Comparison of ENCODE assay signal across 19 cellular contexts in the genomic region with DNA sequence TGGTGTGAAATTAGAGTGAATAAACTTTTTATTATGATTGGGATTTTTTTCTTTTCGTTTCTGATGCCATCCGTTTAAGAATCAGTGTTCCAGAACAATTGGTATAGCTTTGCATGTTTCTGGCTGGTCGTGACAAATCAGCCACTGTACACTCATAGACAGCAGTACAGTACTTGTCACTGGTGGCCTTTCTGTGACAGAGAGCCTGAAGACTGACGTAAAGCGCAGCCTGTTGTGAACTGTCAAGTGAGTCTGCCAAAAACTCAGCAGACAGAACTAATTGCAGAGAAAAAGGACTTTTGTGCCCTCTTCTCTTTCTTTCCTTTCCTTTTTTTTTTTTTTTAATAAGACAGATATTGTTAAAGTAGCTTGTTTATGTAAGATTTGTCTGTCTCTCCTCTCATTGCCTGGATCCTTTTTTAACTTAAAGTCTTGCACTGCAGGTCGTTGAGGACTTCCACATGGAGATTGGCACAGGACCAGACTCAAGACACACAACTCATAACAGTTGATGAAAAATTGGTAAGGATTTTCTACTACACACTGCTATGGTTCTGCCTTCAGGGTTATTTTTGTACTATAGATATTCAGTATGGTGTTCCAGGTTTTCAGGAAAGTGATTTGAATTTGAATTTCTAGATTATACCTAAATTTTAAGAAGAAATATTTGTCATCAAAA. TPM values are rescaled to one million over a fixed set of nuclear protein-coding genes. Genes with fewer than 3 reads are reported as not detected.
DNase-seq lines count a peak whose midpoint lies in the region; ATAC-seq and TF ChIP-seq lines count a peak whose summit lies in the region.
"Had no signal": no experiment of that assay in that cellular context is flagged by ENCODE, and none has a peak within 500 bp of the region (broad histone marks: within the 10 kb centered on the region; RNA-seq: fewer than 3 reads in every experiment).

No MANE protein-coding gene starts in this region.

- H2AFZ ChIP-seq in PC-3 (ENCODE audit: low read length), result no peak overlapping the region

- peaks cover 31% of the 10 kb centered on the region for H3K4me1 ChIP-seq in PC-3 (ENCODE audit: insufficient read depth, low read length)

- BruUV-seq in PC-3 (replicated peaks; lab: Mats Ljungman, UMichigan), result no TSS peak

- H3K27me3 Mint-ChIP-seq in activated T-helper 17 cell treated with anti-CD3 and anti-CD28 coated beads, Interleukin-2, amount 50 U/mL, for 72 hours, result no peaks in the 10 kb centered on the region
- H3K27me3 Mint-ChIP-seq: natural killer cell treated with Interleukin-12 subunit alpha and Interleukin-12 subunit beta and Interleukin-15 and Interleukin-18, amount 100 ng/mL, for 72 hours had no signal

- no peaks in the 10 kb centered on the region for H3K9me2 ChIP-seq in PC-3 (replicated peaks; ENCODE audit: low read length)

- no peaks in the 10 kb centered on the region for H3K27me3 ChIP-seq in PC-3 (ENCODE audit: low read length)
- H3K27me3 ChIP-seq: esophagus squamous epithelium had no signal

- no peak overlapping the region for H3K4me3 ChIP-seq in PC-3 (ENCODE audit: low read length)
- H3K4me3 ChIP-seq: esophagus squamous epithelium, lung, thoracic aorta had no signal

- H3K4me2 ChIP-seq in PC-3 (ENCODE audit: low read length), result peak overlapping the region; percentile 10; the same call in 1 of the 2 replicates

- no peaks in the 10 kb centered on the region for H4K20me1 ChIP-seq in PC-3 (ENCODE audit: low read length)

- H3K36me3 ChIP-seq in PC-3 (ENCODE audit: low read depth, low read length), result peaks cover 3% of the 10 kb centered on the region; the same call in 1 of the 2 replicates

- H3K9me3 ChIP-seq in PC-3 (ENCODE audit: low read length), result no peaks in the 10 kb centered on the region
- H3K9me3 ChIP-seq: esophagus squamous epithelium, thoracic aorta had no signal

- no peak overlapping the region for H3K27ac Mint-ChIP-seq in activated T-helper 17 cell treated with anti-CD3 and anti-CD28 coated beads, Interleukin-2, amount 50 U/mL, for 72 hours
- H3K27ac Mint-ChIP-seq: activated T-helper 1 cell treated with anti-CD3 and anti-CD28 coated beads, Interleukin-12 subunit alpha, Interleukin-12 subunit beta, Interleukin-2, Interleukin-4 antibody, amounts not matched to agents 30 ng/mL and 10 ng/mL and 1 ng/mL, durations not matched to agents 14 hours and 24 hours and 36 hours; natural killer cell treated with Interleukin-12 subunit alpha and Interleukin-12 subunit beta and Interleukin-15 and Interleukin-18, amount 100 ng/mL, for 72 hours had no signal

- ATAC-seq in PC-3, result no peak
- ATAC-seq in activated T-helper 17 cell treated with anti-CD3 and anti-CD28 coated beads, Interleukin-2, amount 50 U/mL, for 72 hours (replicated peaks), result no peak
- ATAC-seq in HG03175 (IDR thresholded peaks at IDR 0.05; ENCODE audit: unreplicated experiment), result no peak
- ATAC-seq in GM18873 (IDR thresholded peaks at IDR 0.05; ENCODE audit: low FRiP score, unreplicated experiment), result no peak
- ATAC-seq: natural killer cell treated with Interleukin-12 subunit alpha and Interleukin-12 subunit beta and Interleukin-15 and Interleukin-18, amount 100 ng/mL, for 72 hours had no signal

- no peak overlapping the region for H3K9ac ChIP-seq in PC-3 (ENCODE audit: low read length)

- intact Hi-C loops in PC-3 (cut with micrococcal nuclease), result loop anchor here (5.0 to 10.0 kb wide), 3 partner anchors 41 to 248 kb away; partner anchors contain the start of gene NDUFS4

- no peaks in the 10 kb centered on the region for H3K9me3 Mint-ChIP-seq in activated T-helper 17 cell treated with anti-CD3 and anti-CD28 coated beads, Interleukin-2, amount 50 U/mL, for 72 hours
- H3K9me3 Mint-ChIP-seq: activated T-helper 1 cell treated with anti-CD3 and anti-CD28 coated beads, Interleukin-12 subunit alpha, Interleukin-12 subunit beta, Interleukin-2, Interleukin-4 antibody, amounts not matched to agents 30 ng/mL and 10 ng/mL and 1 ng/mL, durations not matched to agents 14 hours and 24 hours and 36 hours; natural killer cell treated with Interleukin-12 subunit alpha and Interleukin-12 subunit beta and Interleukin-15 and Interleukin-18, amount 100 ng/mL, for 72 hours had no signal

- DNase-seq in AG20443 (ENCODE audit: low spot score) (peak; percentile 17), PC-3 (no peak), fibroblast of peridontal ligament (ENCODE audit: extremely low read depth) (peak; percentile 40), medulla oblongata (ENCODE audit: extremely low spot score) (peak; percentile 79), NCI-H1417 treated with DMSO at 0.1 percent for 48 hours (lab: John Stamatoyannopoulos, UW) (no peak)
- DNase-seq: dermis blood vessel endothelial cell, DMS53, esophagus squamous epithelium, Karpas-422, NCI-H510A treated with DMSO at 0.1 percent for 48 hours, retina, SW 1271 had no signal

- peaks cover 38% of the 10 kb centered on the region for H3K79me2 ChIP-seq in PC-3 (ENCODE audit: low read length)

- TF ChIP-seq CTCF in PC-3 (conservative IDR thresholded peaks at IDR 0.05; ENCODE audit: low read depth, low read length), result no peak

- POLR2A ChIA-PET in PC-3 (lab: Charles Lee; ENCODE audit: unreplicated experiment), result no interaction called here

- H3F3A ChIP-seq in PC-3 (ENCODE audit: low read length, unreplicated experiment), result no peaks in the 10 kb centered on the region

- H3K4me3 Mint-ChIP-seq in activated T-helper 17 cell treated with anti-CD3 and anti-CD28 coated beads, Interleukin-2, amount 50 U/mL, for 72 hours, result no peak overlapping the region
- H3K4me3 Mint-ChIP-seq: activated T-helper 1 cell treated with anti-CD3 and anti-CD28 coated beads, Interleukin-12 subunit alpha, Interleukin-12 subunit beta, Interleukin-2, Interleukin-4 antibody, amounts not matched to agents 30 ng/mL and 10 ng/mL and 1 ng/mL, durations not matched to agents 14 hours and 24 hours and 36 hours; natural killer cell treated with Interleukin-12 subunit alpha and Interleukin-12 subunit beta and Interleukin-15 and Interleukin-18, amount 100 ng/mL, for 72 hours had no signal

- H3K27ac ChIP-seq in PC-3 (ENCODE audit: low read length), result peak overlapping the region; percentile 55
- H3K27ac ChIP-seq: esophagus squamous epithelium, thoracic aorta had no signal

- H3K4me1 Mint-ChIP-seq in activated T-helper 17 cell treated with anti-CD3 and anti-CD28 coated beads, Interleukin-2, amount 50 U/mL, for 72 hours, result no peaks in the 10 kb centered on the region

- CTCF ChIA-PET in PC-3 (lab: Charles Lee), result no interaction called here

- H3K36me3 Mint-ChIP-seq in activated T-helper 17 cell treated with anti-CD3 and anti-CD28 coated beads, Interleukin-2, amount 50 U/mL, for 72 hours (ENCODE audit: low read depth), result peaks cover 36% of the 10 kb centered on the region

RNA-seq across cellular contexts. Expression of gene NDUFS4, which starts 42.7 kb away (rescaled TPM):
- 59.8 and 72.6 TPM in 2 replicates for total RNA-seq in PC-3 (2014; rRNA removed)
- 10 to 100 TPM; 46.2 to 50.8 TPM for total RNA-seq in activated T-helper 17 cell treated with anti-CD3 and anti-CD28 coated beads, Interleukin-2, amount 50 U/mL, for 72 hours

Comparison
In these comparisons a context has a peak if more than half of its experiments do, and no peak if none do; other contexts are left out.
1. DNase-seq: peak in AG20443 (single experiment), fibroblast of peridontal ligament (single experiment) and medulla oblongata (single experiment); none in PC-3 (single experiment) and NCI-H1417 treated with DMSO at 0.1 percent for 48 hours (single experiment).